1 cellular context compared by ENCODE assay signal in genomic region chr6:136922680-136922996, GRCh38.
TF ChIP-seq lines count a peak whose summit lies in the region.

No MANE protein-coding gene starts in this region.

TF ChIP-seq in HepG2, 621 proteins besides CTCF, POLR2A, EP300 and RAD21 (continued from another document):
- TF ChIP-seq ZBTB10 (CRISPR knock-in tag; IDR thresholded peaks at IDR 0.05; ENCODE audit: borderline replicate concordance) (no peak), NR2F1 (CRISPR knock-in tag; IDR thresholded peaks at IDR 0.05) (no peak), ZNF205 (CRISPR knock-in tag; IDR thresholded peaks at IDR 0.05) (no peak), ZNF256 (CRISPR knock-in tag; conservative IDR thresholded peaks at IDR 0.05) (no peak)
TF ChIP-seq in HepG2: peak in this region for 0.
